ENCODE assay signal across 1 cellular context in the genomic region with DNA sequence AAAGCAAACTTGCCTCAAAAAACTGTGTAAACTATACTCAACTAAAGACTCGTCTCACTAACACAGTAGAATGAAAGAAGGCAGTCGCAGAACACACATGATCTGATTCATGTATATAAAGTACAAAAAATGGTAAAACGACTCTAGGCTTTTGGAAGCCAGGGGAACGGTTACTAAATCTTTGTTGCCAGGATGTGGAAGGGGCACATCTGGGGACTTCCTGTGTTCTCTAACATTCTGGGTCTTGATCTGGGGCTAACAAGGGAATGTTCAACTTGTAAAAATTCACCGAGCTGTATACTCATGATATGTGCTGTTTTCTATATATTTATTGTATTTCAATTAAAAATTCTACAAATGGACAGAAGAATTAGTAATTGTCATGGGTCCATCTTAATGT.
TF ChIP-seq lines count a peak whose summit lies in the region.

No MANE protein-coding gene starts in this region.

TF ChIP-seq in GM23338, 12 proteins besides CTCF, POLR2A, EP300 and RAD21:
- TF ChIP-seq, protein P1, sequence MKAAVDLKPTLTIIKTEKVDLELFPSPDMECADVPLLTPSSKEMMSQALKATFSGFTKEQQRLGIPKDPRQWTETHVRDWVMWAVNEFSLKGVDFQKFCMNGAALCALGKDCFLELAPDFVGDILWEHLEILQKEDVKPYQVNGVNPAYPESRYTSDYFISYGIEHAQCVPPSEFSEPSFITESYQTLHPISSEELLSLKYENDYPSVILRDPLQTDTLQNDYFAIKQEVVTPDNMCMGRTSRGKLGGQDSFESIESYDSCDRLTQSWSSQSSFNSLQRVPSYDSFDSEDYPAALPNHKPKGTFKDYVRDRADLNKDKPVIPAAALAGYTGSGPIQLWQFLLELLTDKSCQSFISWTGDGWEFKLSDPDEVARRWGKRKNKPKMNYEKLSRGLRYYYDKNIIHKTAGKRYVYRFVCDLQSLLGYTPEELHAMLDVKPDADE (IDR thresholded peaks at IDR 0.05) = no peak
- TF ChIP-seq, protein P2, sequence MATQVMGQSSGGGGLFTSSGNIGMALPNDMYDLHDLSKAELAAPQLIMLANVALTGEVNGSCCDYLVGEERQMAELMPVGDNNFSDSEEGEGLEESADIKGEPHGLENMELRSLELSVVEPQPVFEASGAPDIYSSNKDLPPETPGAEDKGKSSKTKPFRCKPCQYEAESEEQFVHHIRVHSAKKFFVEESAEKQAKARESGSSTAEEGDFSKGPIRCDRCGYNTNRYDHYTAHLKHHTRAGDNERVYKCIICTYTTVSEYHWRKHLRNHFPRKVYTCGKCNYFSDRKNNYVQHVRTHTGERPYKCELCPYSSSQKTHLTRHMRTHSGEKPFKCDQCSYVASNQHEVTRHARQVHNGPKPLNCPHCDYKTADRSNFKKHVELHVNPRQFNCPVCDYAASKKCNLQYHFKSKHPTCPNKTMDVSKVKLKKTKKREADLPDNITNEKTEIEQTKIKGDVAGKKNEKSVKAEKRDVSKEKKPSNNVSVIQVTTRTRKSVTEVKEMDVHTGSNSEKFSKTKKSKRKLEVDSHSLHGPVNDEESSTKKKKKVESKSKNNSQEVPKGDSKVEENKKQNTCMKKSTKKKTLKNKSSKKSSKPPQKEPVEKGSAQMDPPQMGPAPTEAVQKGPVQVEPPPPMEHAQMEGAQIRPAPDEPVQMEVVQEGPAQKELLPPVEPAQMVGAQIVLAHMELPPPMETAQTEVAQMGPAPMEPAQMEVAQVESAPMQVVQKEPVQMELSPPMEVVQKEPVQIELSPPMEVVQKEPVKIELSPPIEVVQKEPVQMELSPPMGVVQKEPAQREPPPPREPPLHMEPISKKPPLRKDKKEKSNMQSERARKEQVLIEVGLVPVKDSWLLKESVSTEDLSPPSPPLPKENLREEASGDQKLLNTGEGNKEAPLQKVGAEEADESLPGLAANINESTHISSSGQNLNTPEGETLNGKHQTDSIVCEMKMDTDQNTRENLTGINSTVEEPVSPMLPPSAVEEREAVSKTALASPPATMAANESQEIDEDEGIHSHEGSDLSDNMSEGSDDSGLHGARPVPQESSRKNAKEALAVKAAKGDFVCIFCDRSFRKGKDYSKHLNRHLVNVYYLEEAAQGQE (IDR thresholded peaks at IDR 0.05; ENCODE audit: unreplicated experiment) = no peak
- TF ChIP-seq CREB1 (CRISPR knock-in tag; IDR thresholded peaks at IDR 0.05; ENCODE audit: low read depth) (no peak), EZH2phosphoT487 (IDR thresholded peaks at IDR 0.05; ENCODE audit: unreplicated experiment) (no peak), JUNB (IDR thresholded peaks at IDR 0.05; ENCODE audit: unreplicated experiment) (no peak), EZH2 (IDR thresholded peaks at IDR 0.05; ENCODE audit: low read depth, unreplicated experiment) (no peak), POLR2AphosphoS5 (IDR thresholded peaks at IDR 0.05; ENCODE audit: low read depth) (no peak), ZNF331 (CRISPR knock-in tag; IDR thresholded peaks at IDR 0.05; ENCODE audit: low read depth) (no peak), NANOG (IDR thresholded peaks at IDR 0.05; ENCODE audit: borderline replicate concordance) (no peak), ZNF114 (CRISPR knock-in tag; IDR thresholded peaks at IDR 0.05) (no peak), STAT1 (IDR thresholded peaks at IDR 0.05; ENCODE audit: unreplicated experiment) (no peak)
- TF ChIP-seq, protein P3, sequence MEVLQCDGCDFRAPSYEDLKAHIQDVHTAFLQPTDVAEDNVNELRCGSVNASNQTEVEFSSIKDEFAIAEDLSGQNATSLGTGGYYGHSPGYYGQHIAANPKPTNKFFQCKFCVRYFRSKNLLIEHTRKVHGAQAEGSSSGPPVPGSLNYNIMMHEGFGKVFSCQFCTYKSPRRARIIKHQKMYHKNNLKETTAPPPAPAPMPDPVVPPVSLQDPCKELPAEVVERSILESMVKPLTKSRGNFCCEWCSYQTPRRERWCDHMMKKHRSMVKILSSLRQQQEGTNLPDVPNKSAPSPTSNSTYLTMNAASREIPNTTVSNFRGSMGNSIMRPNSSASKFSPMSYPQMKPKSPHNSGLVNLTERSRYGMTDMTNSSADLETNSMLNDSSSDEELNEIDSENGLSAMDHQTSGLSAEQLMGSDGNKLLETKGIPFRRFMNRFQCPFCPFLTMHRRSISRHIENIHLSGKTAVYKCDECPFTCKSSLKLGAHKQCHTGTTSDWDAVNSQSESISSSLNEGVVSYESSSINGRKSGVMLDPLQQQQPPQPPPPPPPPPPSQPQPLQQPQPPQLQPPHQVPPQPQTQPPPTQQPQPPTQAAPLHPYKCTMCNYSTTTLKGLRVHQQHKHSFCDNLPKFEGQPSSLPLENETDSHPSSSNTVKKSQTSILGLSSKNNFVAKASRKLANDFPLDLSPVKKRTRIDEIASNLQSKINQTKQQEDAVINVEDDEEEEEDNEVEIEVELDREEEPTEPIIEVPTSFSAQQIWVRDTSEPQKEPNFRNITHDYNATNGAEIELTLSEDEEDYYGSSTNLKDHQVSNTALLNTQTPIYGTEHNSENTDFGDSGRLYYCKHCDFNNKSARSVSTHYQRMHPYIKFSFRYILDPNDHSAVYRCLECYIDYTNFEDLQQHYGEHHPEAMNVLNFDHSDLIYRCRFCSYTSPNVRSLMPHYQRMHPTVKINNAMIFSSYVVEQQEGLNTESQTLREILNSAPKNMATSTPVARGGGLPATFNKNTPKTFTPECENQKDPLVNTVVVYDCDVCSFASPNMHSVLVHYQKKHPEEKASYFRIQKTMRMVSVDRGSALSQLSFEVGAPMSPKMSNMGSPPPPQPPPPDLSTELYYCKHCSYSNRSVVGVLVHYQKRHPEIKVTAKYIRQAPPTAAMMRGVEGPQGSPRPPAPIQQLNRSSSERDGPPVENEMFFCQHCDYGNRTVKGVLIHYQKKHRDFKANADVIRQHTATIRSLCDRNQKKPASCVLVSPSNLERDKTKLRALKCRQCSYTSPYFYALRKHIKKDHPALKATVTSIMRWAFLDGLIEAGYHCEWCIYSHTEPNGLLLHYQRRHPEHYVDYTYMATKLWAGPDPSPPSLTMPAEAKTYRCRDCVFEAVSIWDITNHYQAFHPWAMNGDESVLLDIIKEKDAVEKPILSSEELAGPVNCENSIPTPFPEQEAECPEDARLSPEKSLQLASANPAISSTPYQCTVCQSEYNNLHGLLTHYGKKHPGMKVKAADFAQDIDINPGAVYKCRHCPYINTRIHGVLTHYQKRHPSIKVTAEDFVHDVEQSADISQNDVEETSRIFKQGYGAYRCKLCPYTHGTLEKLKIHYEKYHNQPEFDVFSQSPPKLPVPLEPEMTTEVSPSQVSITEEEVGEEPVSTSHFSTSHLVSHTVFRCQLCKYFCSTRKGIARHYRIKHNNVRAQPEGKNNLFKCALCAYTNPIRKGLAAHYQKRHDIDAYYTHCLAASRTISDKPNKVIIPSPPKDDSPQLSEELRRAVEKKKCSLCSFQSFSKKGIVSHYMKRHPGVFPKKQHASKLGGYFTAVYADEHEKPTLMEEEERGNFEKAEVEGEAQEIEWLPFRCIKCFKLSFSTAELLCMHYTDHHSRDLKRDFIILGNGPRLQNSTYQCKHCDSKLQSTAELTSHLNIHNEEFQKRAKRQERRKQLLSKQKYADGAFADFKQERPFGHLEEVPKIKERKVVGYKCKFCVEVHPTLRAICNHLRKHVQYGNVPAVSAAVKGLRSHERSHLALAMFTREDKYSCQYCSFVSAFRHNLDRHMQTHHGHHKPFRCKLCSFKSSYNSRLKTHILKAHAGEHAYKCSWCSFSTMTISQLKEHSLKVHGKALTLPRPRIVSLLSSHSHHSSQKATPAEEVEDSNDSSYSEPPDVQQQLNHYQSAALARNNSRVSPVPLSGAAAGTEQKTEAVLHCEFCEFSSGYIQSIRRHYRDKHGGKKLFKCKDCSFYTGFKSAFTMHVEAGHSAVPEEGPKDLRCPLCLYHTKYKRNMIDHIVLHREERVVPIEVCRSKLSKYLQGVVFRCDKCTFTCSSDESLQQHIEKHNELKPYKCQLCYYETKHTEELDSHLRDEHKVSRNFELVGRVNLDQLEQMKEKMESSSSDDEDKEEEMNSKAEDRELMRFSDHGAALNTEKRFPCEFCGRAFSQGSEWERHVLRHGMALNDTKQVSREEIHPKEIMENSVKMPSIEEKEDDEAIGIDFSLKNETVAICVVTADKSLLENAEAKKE (CRISPR knock-in tag; IDR thresholded peaks at IDR 0.05) = no peak
